In the genomic region with DNA sequence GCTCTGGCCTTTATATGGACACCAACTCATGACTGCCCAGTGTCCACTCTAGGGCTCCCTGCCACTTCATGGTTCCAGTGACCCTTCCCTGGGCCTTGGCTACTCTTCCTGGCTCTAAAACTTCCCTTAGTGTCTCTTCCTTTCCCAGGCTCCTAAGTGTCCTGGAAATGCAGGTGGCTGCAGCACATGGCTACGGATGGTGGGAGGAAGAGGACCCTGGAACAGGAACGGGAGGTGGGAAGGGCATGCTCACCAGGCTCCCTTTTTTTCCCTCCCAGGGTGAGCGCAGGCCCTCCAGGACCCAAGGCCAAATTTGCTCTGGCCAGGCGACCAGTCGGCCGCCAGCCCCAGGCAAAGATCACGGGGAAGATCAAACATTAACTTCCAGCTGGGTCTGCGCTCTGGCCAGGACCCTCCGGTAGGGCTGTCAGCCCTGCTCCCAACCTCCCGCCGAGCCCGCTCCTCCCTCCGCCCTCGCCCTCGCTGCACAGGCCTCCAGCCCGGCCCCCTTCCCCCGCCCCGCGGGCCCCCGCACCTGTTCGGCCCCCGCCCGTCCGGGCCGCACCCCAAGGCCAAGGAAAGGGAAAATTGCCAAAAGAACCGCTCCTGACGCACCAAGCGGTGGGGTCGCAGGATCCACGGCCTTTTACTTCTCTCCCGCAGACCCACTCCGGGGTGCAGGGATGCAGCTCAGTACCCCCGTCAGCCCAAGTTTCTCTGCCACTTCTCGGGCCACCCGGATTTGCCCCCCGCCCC, we compare ENCODE assay signal across 1 cellular context.
TF ChIP-seq lines count a peak whose summit lies in the region.

No MANE protein-coding gene starts in this region.

TF ChIP-seq in H1, 55 proteins besides CTCF, POLR2A, EP300 and RAD21 (continued from another document):
- TF ChIP-seq GTF2F1 (IDR thresholded peaks at IDR 0.05; ENCODE audit: borderline replicate concordance, low read depth, low read length) (no peak), RNF2 (IDR thresholded peaks at IDR 0.05; ENCODE audit: borderline replicate concordance, low read depth, low read length, missing control alignments, poor library complexity, severe bottlenecking) (peak; percentile 9), KDM1A (IDR thresholded peaks at IDR 0.05; ENCODE audit: borderline replicate concordance, low read length) (no peak), SP1 (IDR thresholded peaks at IDR 0.05; ENCODE audit: low read depth, low read length) (no peak), HDAC6 (IDR thresholded peaks at IDR 0.05; ENCODE audit: low read depth, low read length) (no peak), SIX5 (IDR thresholded peaks at IDR 0.05; ENCODE audit: low read depth, low read length) (no peak), TEAD4 (IDR thresholded peaks at IDR 0.05; ENCODE audit: low read depth, low read length) (no peak), CTBP2 (IDR thresholded peaks at IDR 0.05; ENCODE audit: borderline replicate concordance, insufficient read depth, insufficient read length, low read length) (no peak), GABPA (IDR thresholded peaks at IDR 0.05; ENCODE audit: borderline replicate concordance, insufficient read depth, low read length) (no peak), KDM4A (IDR thresholded peaks at IDR 0.05; ENCODE audit: low read depth, low read length, severe bottlenecking) (no peak), EZH2 (IDR thresholded peaks at IDR 0.05; ENCODE audit: low read depth, low read length, severe bottlenecking) (peak; percentile 69), PHF8 (conservative IDR thresholded peaks at IDR 0.05; ENCODE audit: low read depth, low read length) (no peak), TCF12 (IDR thresholded peaks at IDR 0.05; ENCODE audit: low read depth, low read length) (no peak), BACH1 (IDR thresholded peaks at IDR 0.05; ENCODE audit: low read length) (no peak), POLR2AphosphoS5 (IDR thresholded peaks at IDR 0.05; ENCODE audit: low read depth, low read length) (no peak)
- TF ChIP-seq, protein P1, sequence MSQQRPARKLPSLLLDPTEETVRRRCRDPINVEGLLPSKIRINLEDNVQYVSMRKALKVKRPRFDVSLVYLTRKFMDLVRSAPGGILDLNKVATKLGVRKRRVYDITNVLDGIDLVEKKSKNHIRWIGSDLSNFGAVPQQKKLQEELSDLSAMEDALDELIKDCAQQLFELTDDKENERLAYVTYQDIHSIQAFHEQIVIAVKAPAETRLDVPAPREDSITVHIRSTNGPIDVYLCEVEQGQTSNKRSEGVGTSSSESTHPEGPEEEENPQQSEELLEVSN (IDR thresholded peaks at IDR 0.05), result peak; percentile 67; the same call in 1 of the 2 replicates
- TF ChIP-seq, protein P2, sequence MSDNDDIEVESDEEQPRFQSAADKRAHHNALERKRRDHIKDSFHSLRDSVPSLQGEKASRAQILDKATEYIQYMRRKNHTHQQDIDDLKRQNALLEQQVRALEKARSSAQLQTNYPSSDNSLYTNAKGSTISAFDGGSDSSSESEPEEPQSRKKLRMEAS (IDR thresholded peaks at IDR 0.05), result peak; percentile 41; the same call in 1 of the 2 replicates
